ENCODE assay signal across 12 cellular contexts in genomic region chr14:55077691-55078151, GRCh38. TPM values are rescaled to one million over a fixed set of nuclear protein-coding genes. Genes with fewer than 3 reads are reported as not detected.
DNase-seq lines count a peak whose midpoint lies in the region; ATAC-seq and TF ChIP-seq lines count a peak whose summit lies in the region.
"Had no signal": no experiment of that assay in that cellular context is flagged by ENCODE, and none has a peak within 500 bp of the region (broad histone marks: within the 10 kb centered on the region; RNA-seq: fewer than 3 reads in every experiment).

No MANE protein-coding gene starts in this region.

- H3K4me1 Mint-ChIP-seq in WTC11 = peaks cover 8% of the 10 kb centered on the region

- H3K27me3 Mint-ChIP-seq in WTC11 (ENCODE audit: low read depth) = no peaks in the 10 kb centered on the region
- H3K27me3 Mint-ChIP-seq: activated naive CD8-positive, alpha-beta T cell treated with anti-CD3 and anti-CD28 coated beads, Interleukin-2, amount 50 U/mL, for 24 hours had no signal

- 49 to 60% (median 58%) methylated on average over 10 of the region's 10 CpGs for WGBS in heart left ventricle, 4 donors
- WGBS in neuronal stem cell (ENCODE audit: extremely low coverage in 2 of 2, insufficient read length in 2 of 2, insufficient replicate concordance in 1 of 2), 2 donors = no CpG with 5 or more reads among the region's 10 CpGs

- H2AFZ ChIP-seq in neuronal stem cell (ENCODE audit: low read length) = peak overlapping the region; percentile 1

- no peak overlapping the region for H4K8ac ChIP-seq in neuronal stem cell (ENCODE audit: low read depth, low read length)

- CTCF ChIA-PET in WTC11 (lab: Charles Lee) = interaction anchor here (0.6 to 3.8 kb wide), 5 partner anchors 26 to 276 kb away, joined by 3 to 11 read pairs (median 4); partner anchors contain the start of gene MAPK1IP1L

- H3K23ac ChIP-seq in neuronal stem cell (ENCODE audit: low read depth, low read length, poor library complexity) = no peak overlapping the region

- no peaks in the 10 kb centered on the region for H3K36me3 ChIP-seq in heart left ventricle
- no peaks in the 10 kb centered on the region for H3K36me3 ChIP-seq in neuronal stem cell (replicated peaks in 1 of 2; ENCODE audit: control insufficient read depth in 2 of 2, insufficient read depth in 2 of 2, low read length in 2 of 2)
- no peaks in the 10 kb centered on the region for H3K36me3 ChIP-seq in MG63
- H3K36me3 ChIP-seq: uterus had no signal

- no peak overlapping the region for H4K91ac ChIP-seq in neuronal stem cell (ENCODE audit: low read depth, low read length, poor library complexity)

- H2AK5ac ChIP-seq in neuronal stem cell (ENCODE audit: low read depth, low read length) = no peak overlapping the region

- no peaks in the 10 kb centered on the region for H3K79me1 ChIP-seq in neuronal stem cell (ENCODE audit: low read depth, low read length)

- no peak overlapping the region for H2BK15ac ChIP-seq in neuronal stem cell (ENCODE audit: low read length)

- H3K27ac ChIP-seq in heart left ventricle = peak overlapping the region in 1 of 12 donors; percentile 17
- H3K27ac ChIP-seq in neuronal stem cell (replicated peaks; ENCODE audit: low read length) = no peak overlapping the region
- H3K27ac ChIP-seq: uterus had no signal

- no peak overlapping the region for H2BK12ac ChIP-seq in neuronal stem cell (ENCODE audit: low read length)

- intact Hi-C loops in heart left ventricle (cut with DNase I) = no loop called here

- no peak overlapping the region for H3K4ac ChIP-seq in neuronal stem cell (ENCODE audit: low read length)

- H3K9me3 ChIP-seq in heart left ventricle = no peaks in the 10 kb centered on the region
- no peaks in the 10 kb centered on the region for H3K9me3 ChIP-seq in neuronal stem cell (replicated peaks in 1 of 2; ENCODE audit: control insufficient read depth in 2 of 2, insufficient read depth in 1 of 2, low read depth in 1 of 2, low read length in 2 of 2)
- H3K9me3 ChIP-seq in MG63 = no peaks in the 10 kb centered on the region
- H3K9me3 ChIP-seq: uterus had no signal

- H3K27me3 ChIP-seq in heart left ventricle (no peaks in the 10 kb centered on the region), neuronal stem cell (ENCODE audit: control insufficient read depth in 3 of 3, insufficient read depth in 3 of 3, low read depth in 1 of 3, low read length in 3 of 3) (no peaks in the 10 kb centered on the region), MG63 (no peaks in the 10 kb centered on the region)
- H3K27me3 ChIP-seq: uterus had no signal

- H3K9me3 Mint-ChIP-seq in WTC11 = no peaks in the 10 kb centered on the region
- H3K9me3 Mint-ChIP-seq: activated naive CD8-positive, alpha-beta T cell treated with anti-CD3 and anti-CD28 coated beads, Interleukin-2, amount 50 U/mL, for 24 hours had no signal

- H2BK5ac ChIP-seq in neuronal stem cell (ENCODE audit: low read length) = no peak overlapping the region

- peak; percentile 44 for ATAC-seq in WTC11
- peak; percentile 25 to 50 (median 46) for ATAC-seq in heart left ventricle
- ATAC-seq in HG02938 (IDR thresholded peaks at IDR 0.05; ENCODE audit: unreplicated experiment) = no peak
- ATAC-seq in HG03342 (IDR thresholded peaks at IDR 0.05; ENCODE audit: unreplicated experiment) = no peak

- no peak for TF ChIP-seq POLR2A in heart left ventricle (IDR thresholded peaks at IDR 0.05)

- H3K36me3 Mint-ChIP-seq in WTC11 = no peaks in the 10 kb centered on the region

- no peak overlapping the region for H3K4me2 ChIP-seq in neuronal stem cell (ENCODE audit: insufficient read depth, low read length, poor library complexity, severe bottlenecking)

- H3K9ac ChIP-seq in neuronal stem cell (ENCODE audit: low read depth, low read length, poor library complexity) = no peak overlapping the region

- POLR2A ChIA-PET in WTC11 (lab: Charles Lee) = interaction anchor here (0.9 to 1.2 kb wide), 2 partner anchors 9 to 26 kb away, joined by 4 read pairs; partner anchors contain the start of gene MAPK1IP1L

- no peak overlapping the region for H3K14ac ChIP-seq in neuronal stem cell (ENCODE audit: low read length)

- H2BK120ac ChIP-seq in neuronal stem cell (ENCODE audit: low read depth, low read length) = no peak overlapping the region

- no peak overlapping the region for H3K4me3 Mint-ChIP-seq in WTC11
- H3K4me3 Mint-ChIP-seq: activated naive CD8-positive, alpha-beta T cell treated with anti-CD3 and anti-CD28 coated beads, Interleukin-2, amount 50 U/mL, for 24 hours had no signal

- H3K4me1 ChIP-seq in heart left ventricle = peaks cover 0 to 25% (median 5%) of the 10 kb centered on the region in 12 donors
- peaks cover 5 to 12% of the 10 kb centered on the region in 2 donors for H3K4me1 ChIP-seq in neuronal stem cell (ENCODE audit: control insufficient read depth in 2 of 2, insufficient read depth in 1 of 2, low read depth in 1 of 2, low read length in 2 of 2)
- H3K4me1 ChIP-seq: uterus had no signal

- DNase-seq in Daoy (ENCODE audit: low read depth) (peak; percentile 18), WTC11 (ENCODE audit: low spot score) (no peak), heart left ventricle (no peak), neuronal stem cell (ENCODE audit: low spot score) (no peak), MG63 (no peak), A172 (ENCODE audit: low spot score) (no peak)
- DNase-seq: activated CD8-positive, alpha-beta memory T cell treated with anti-CD3 and anti-CD28 coated beads, Interleukin-2, amount 50 U/mL, for 48 hours; activated naive CD8-positive, alpha-beta T cell treated with anti-CD3 and anti-CD28 coated beads, Interleukin-2, amount 50 U/mL, for 24 hours; hippocampal formation; uterus had no signal

- TF ChIP-seq CTCF in WTC11 (IDR thresholded peaks at IDR 0.05) = no peak
- no peak for TF ChIP-seq CTCF in heart left ventricle (IDR thresholded peaks at IDR 0.05)

- H3K4me3 ChIP-seq in heart left ventricle (no peak overlapping the region), neuronal stem cell (ENCODE audit: low read length in 2 of 2) (no peak overlapping the region), MG63 (no peak overlapping the region)
- H3K4me3 ChIP-seq: uterus had no signal

- peak overlapping the region; percentile 35 for H3K18ac ChIP-seq in neuronal stem cell (ENCODE audit: low read length)

- 0 out of 2 replicates have a peak overlapping the region, but pooled peaks have one; percentile 11 for H3K27ac Mint-ChIP-seq in WTC11
- H3K27ac Mint-ChIP-seq: activated naive CD8-positive, alpha-beta T cell treated with anti-CD3 and anti-CD28 coated beads, Interleukin-2, amount 50 U/mL, for 24 hours had no signal

TF ChIP-seq in WTC11, 78 proteins besides CTCF, POLR2A, EP300 and RAD21:
- TF ChIP-seq ZNF138 (CRISPR knock-in tag; conservative IDR thresholded peaks at IDR 0.05) (no peak), ETV6 (CRISPR knock-in tag; IDR thresholded peaks at IDR 0.05) (no peak), JAZF1 (CRISPR knock-in tag; IDR thresholded peaks at IDR 0.05) (no peak), HMGA2 (CRISPR knock-in tag; IDR thresholded peaks at IDR 0.05) (no peak), NFYB (CRISPR knock-in tag; conservative IDR thresholded peaks at IDR 0.05; ENCODE audit: low read depth) (no peak)

RNA-seq across cellular contexts. Expression of gene MAPK1IP1L, which starts 26.3 kb away (rescaled TPM):
- 69.4 and 108 TPM in 2 replicates for total RNA-seq in Daoy (2014; rRNA removed; shearing (Covaris generic))
- total RNA-seq in WTC11 (2021) = 97.9 to 107 TPM (median 107 TPM) in 3 replicates
- 100 to 1,000 TPM in 2 of 9 donors, 10 to 100 TPM in 7; 58.9 to 159 (median 80.1) TPM for total RNA-seq in heart left ventricle
- polyA plus RNA-seq in heart left ventricle = 10 to 100 TPM; 23.8 to 66.7 TPM
- 103 TPM for polyA plus RNA-seq in neuronal stem cell (2013, experiment 1 of 2)
- polyA plus RNA-seq in neuronal stem cell (2013, experiment 2 of 2) = 108 TPM
- total RNA-seq in MG63 (2014; rRNA removed; shearing (Covaris generic); ENCODE audit: low replicate concordance) = 14.8 and 15.0 TPM in 2 replicates
- 40.1 and 44.2 TPM in 2 replicates for total RNA-seq in A172 (2014; rRNA removed; shearing (Covaris generic))

RNA-seq across cellular contexts. Expression of gene SOCS4, which starts 50.7 kb away (rescaled TPM):
- total RNA-seq in Daoy (2014; rRNA removed; shearing (Covaris generic)) = 18.9 and 21.2 TPM in 2 replicates
- 20.7 to 21.3 TPM (median 21.2 TPM) in 3 replicates for total RNA-seq in WTC11 (2021)
- 10 to 100 TPM in 8 of 9 donors, 1 to 10 TPM in 1; 8.9 to 20.7 (median 15.6) TPM for total RNA-seq in heart left ventricle
- polyA plus RNA-seq in heart left ventricle = 1 to 10 TPM; 3.7 to 8.0 TPM
- 11.3 TPM for polyA plus RNA-seq in neuronal stem cell (2013, experiment 1 of 2)
- 12.4 TPM for polyA plus RNA-seq in neuronal stem cell (2013, experiment 2 of 2)
- total RNA-seq in MG63 (2014; rRNA removed; shearing (Covaris generic); ENCODE audit: low replicate concordance) = 3.8 and 9.0 TPM in 2 replicates
- 12.1 and 12.7 TPM in 2 replicates for total RNA-seq in A172 (2014; rRNA removed; shearing (Covaris generic))

RNA-seq across cellular contexts. Expression of gene WDHD1, which starts 50.8 kb away (rescaled TPM):
- total RNA-seq in Daoy (2014; rRNA removed; shearing (Covaris generic)) = 31.0 and 32.5 TPM in 2 replicates
- total RNA-seq in WTC11 (2021) (64.4 to 76.1 TPM (median 67.3 TPM) in 3 replicates), heart left ventricle (1 to 10 TPM in 8 of 9 donors, under 1 TPM in 1; 0.44 to 3.5 (median 2.2) TPM)
- polyA plus RNA-seq in heart left ventricle = 1 to 10 TPM in 1 of 2 donors, under 1 TPM in 1; 0.42 to 1.4 TPM
- 30.3 TPM for polyA plus RNA-seq in neuronal stem cell (2013, experiment 1 of 2)
- 31.4 TPM for polyA plus RNA-seq in neuronal stem cell (2013, experiment 2 of 2)
- 5.2 TPM in 2 replicates for total RNA-seq in MG63 (2014; rRNA removed; shearing (Covaris generic); ENCODE audit: low replicate concordance)
- total RNA-seq in A172 (2014; rRNA removed; shearing (Covaris generic)) = 13.3 and 14.6 TPM in 2 replicates

RNA-seq across cellular contexts. Expression of gene LGALS3, which starts 51.3 kb away (rescaled TPM):
- 86.6 and 88.5 TPM in 2 replicates for total RNA-seq in Daoy (2014; rRNA removed; shearing (Covaris generic))
- total RNA-seq in WTC11 (2021) (5.8 to 6.7 TPM (median 6.5 TPM) in 3 replicates), heart left ventricle (100 to 1,000 TPM; 143 to 372 (median 197) TPM)
- polyA plus RNA-seq in heart left ventricle = 100 to 1,000 TPM; 272 to 311 TPM
- 2.4 TPM for polyA plus RNA-seq in neuronal stem cell (2013, experiment 1 of 2)
- 3.1 TPM for polyA plus RNA-seq in neuronal stem cell (2013, experiment 2 of 2)
- 90.5 and 117 TPM in 2 replicates for total RNA-seq in MG63 (2014; rRNA removed; shearing (Covaris generic); ENCODE audit: low replicate concordance)
- total RNA-seq in A172 (2014; rRNA removed; shearing (Covaris generic)) = 87.7 and 134 TPM in 2 replicates

Comparison
In these comparisons a context has a peak if more than half of its experiments do, and no peak if none do; other contexts are left out.
1. ATAC-seq: peak in WTC11 (single experiment) and heart left ventricle (4 of 4); none in HG02938 (single experiment) and HG03342 (single experiment).